ENCODE assay signal across 11 cellular contexts in the genomic region with DNA sequence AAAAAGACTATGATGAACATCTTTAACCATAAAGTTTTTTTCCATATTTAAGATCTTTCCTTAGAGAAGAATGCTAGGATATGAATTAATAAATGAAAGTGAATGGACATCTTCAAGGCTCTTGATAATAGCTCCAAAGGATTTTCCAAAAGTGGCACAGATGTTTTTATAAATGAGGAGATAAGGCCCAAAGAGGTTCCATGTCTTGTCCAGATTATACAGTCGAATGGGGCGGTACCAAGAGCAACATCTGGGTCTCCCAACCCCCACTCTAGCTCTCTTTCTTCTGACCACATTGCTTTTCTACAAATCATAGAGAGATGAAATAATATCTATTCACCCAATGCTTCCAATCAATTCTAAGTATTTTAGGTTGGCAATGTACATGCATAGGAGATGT.
"Had no signal": no experiment of that assay in that cellular context is flagged by ENCODE, and none has a peak within 500 bp of the region (broad histone marks: within the 10 kb centered on the region; RNA-seq: fewer than 3 reads in every experiment).

No MANE protein-coding gene starts in this region.

- H2AFZ ChIP-seq: GM23248, GM23338 had no signal

- H3K9me3 ChIP-seq: HAP-1 had no signal

- H3K4me1 ChIP-seq: HAP-1 had no signal

- H3K4me3 ChIP-seq: GM23248, GM23338, HAP-1 had no signal

- H3K9ac ChIP-seq: GM23248 had no signal

- FAIRE-seq: H1, H54 had no signal

- H3K27ac ChIP-seq: GM23248 had no signal

- DNase-seq: GM23248, GOT3, H7, H9, HCEC 1CT, HFFc6 had no signal

- H3K4me2 ChIP-seq: GM23338 had no signal

- H3K36me3 ChIP-seq: HAP-1 had no signal

- ATAC-seq: GM23338, HCT116 had no signal
